In the genomic region with DNA sequence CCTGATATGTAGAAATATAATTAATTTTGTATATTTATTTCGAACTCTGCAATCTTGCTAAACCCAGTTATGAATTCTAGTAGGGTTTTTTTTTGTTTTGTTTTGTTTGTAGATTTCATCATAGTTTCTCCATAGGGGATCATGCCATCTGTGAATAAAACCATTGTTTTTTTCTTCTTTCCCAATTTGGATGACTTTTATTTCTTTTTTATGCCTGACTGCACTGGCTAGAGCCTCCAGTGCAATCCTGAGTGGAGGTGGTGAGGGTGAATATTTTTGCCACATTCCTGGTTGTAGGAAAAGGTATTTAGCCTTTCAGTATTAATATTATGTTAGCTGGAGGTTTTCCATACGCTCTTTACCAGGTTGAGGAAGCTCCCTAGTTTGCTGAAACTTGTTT, we compare ENCODE assay signal across 22 cellular contexts.
DNase-seq lines count a peak whose midpoint lies in the region; ATAC-seq and TF ChIP-seq lines count a peak whose summit lies in the region.
"Had no signal": no experiment of that assay in that cellular context is flagged by ENCODE, and none has a peak within 500 bp of the region (broad histone marks: within the 10 kb centered on the region; RNA-seq: fewer than 3 reads in every experiment).

No MANE protein-coding gene starts in this region.

- H3K79me2 ChIP-seq in GM23338 (replicated peaks; ENCODE audit: insufficient read depth), result no peaks in the 10 kb centered on the region
- H3K79me2 ChIP-seq in osteoblast (ENCODE audit: insufficient read depth, low read length), result no peaks in the 10 kb centered on the region

- no peak for TF ChIP-seq EP300 in transverse colon (IDR thresholded peaks at IDR 0.05; ENCODE audit: low read depth)

- peaks cover 9% of the 10 kb centered on the region for H3K27me3 Mint-ChIP-seq in GM23338 (ENCODE audit: insufficient read depth, low read depth, poor library complexity)
- H3K27me3 Mint-ChIP-seq: CD4-positive, CD25-positive, alpha-beta regulatory T cell had no signal

- no peaks in the 10 kb centered on the region for H3K36me3 Mint-ChIP-seq in GM23338 (ENCODE audit: low read depth)
- H3K36me3 Mint-ChIP-seq: CD4-positive, CD25-positive, alpha-beta regulatory T cell had no signal

- H3K9me2 ChIP-seq in GM23338 (ENCODE audit: insufficient read depth), result no peaks in the 10 kb centered on the region

- H3K4me1 ChIP-seq in GM23338 (ENCODE audit: insufficient read depth), result no peaks in the 10 kb centered on the region
- H3K4me1 ChIP-seq in osteoblast (ENCODE audit: insufficient read depth, low read length), result no peaks in the 10 kb centered on the region
- H3K4me1 ChIP-seq in transverse colon, result no peaks in the 10 kb centered on the region

- H3K9me3 Mint-ChIP-seq in GM23338, result peaks cover 3% of the 10 kb centered on the region; the same call in 1 of the 3 replicates

- WGBS in lower leg skin, 2 donors, result 86 to 87% methylated on average over 2 of the region's 2 CpGs
- WGBS in transverse colon (ENCODE audit: low coverage in 1 of 2), 2 donors, result 73 to 77% methylated on average over 1 to 2 of the region's 2 CpGs

- DNase-seq in GM23338 (ENCODE audit: low spot score) (no peak), NCI-H2171 (lab: John Stamatoyannopoulos, UW) (peak; percentile 1), cardiac fibroblast (ENCODE audit: low read depth in 2 of 2) (peak; percentile 4 to 14), kidney tubule cell (ENCODE audit: low spot score) (peak; percentile 19), osteoblast (ENCODE audit: insufficient read length, low spot score, missing footprints) (no peak), lower leg skin (ENCODE audit: low spot score in 2 of 2) (no peak), epidermal melanocyte (ENCODE audit: insufficient read length, low spot score) (no peak), transverse colon (no peak)
- DNase-seq: CD4-positive, CD25-positive, alpha-beta regulatory T cell; DMS153; KBM-7; MG63; NCI-H1105 treated with DMSO at 0.1 percent for 48 hours; NCI-H146; NCI-H1930; NCI-H2107; NCI-H446 treated with DMSO at 0.1 percent for 48 hours; NCI-H526; NCI-H82; NK-92 treated with Interleukin-12 subunit alpha and Interleukin-12 subunit beta, amount 100 ng/mL, for 24 hours; PC-3 had no signal

- H4K20me1 ChIP-seq in GM23338 (replicated peaks; ENCODE audit: insufficient read depth) (no peaks in the 10 kb centered on the region), osteoblast (ENCODE audit: insufficient read depth, low read length) (no peaks in the 10 kb centered on the region)

- no peak overlapping the region for H3K4me2 ChIP-seq in GM23338
- no peak overlapping the region for H3K4me2 ChIP-seq in osteoblast (ENCODE audit: insufficient read depth, low read length)

- H3K4me3 ChIP-seq in GM23338 (no peak overlapping the region), cardiac fibroblast (replicated peaks in 1 of 2; ENCODE audit: low read depth in 2 of 2, low read length in 2 of 2) (no peak overlapping the region), osteoblast (ENCODE audit: insufficient read depth, low read length) (no peak overlapping the region), lower leg skin (ENCODE audit: low read depth, poor library complexity, severe bottlenecking) (no peak overlapping the region), transverse colon (no peak overlapping the region)
- H3K4me3 ChIP-seq: MG63 had no signal

- H3K9me3 ChIP-seq in osteoblast (ENCODE audit: low read depth, low read length) (no peaks in the 10 kb centered on the region), transverse colon (no peaks in the 10 kb centered on the region)
- H3K9me3 ChIP-seq: MG63 had no signal

- H3K27ac ChIP-seq in GM23338 (ENCODE audit: low read depth) (no peak overlapping the region), osteoblast (ENCODE audit: low read depth, low read length) (no peak overlapping the region), transverse colon (no peak overlapping the region)

- intact Hi-C loops in lower leg skin (cut with DNase I; ENCODE audit: low total_unique reads) (no loop called here), transverse colon (cut with DNase I; ENCODE audit: low total_unique reads) (no loop called here)

- no peak overlapping the region for H2AFZ ChIP-seq in GM23338
- no peak overlapping the region for H2AFZ ChIP-seq in osteoblast (ENCODE audit: low read length)

- no peak for TF ChIP-seq CTCF in GM23338 (conservative IDR thresholded peaks at IDR 0.05; ENCODE audit: low read depth in 2 of 2)
- no peak for TF ChIP-seq CTCF in cardiac fibroblast (IDR thresholded peaks at IDR 0.05; ENCODE audit: low read depth, low read length)
- no peak for TF ChIP-seq CTCF in osteoblast (IDR thresholded peaks at IDR 0.05; ENCODE audit: extremely low read depth, low read depth, low read length)
- no peak for TF ChIP-seq CTCF in lower leg skin (IDR thresholded peaks at IDR 0.05)
- TF ChIP-seq CTCF in transverse colon (IDR thresholded peaks at IDR 0.05), result no peak

- ATAC-seq in GM23338, result no peak
- ATAC-seq: PC-3, SK-N-SH treated with all-trans-retinoic acid at 6 μM for 48 hours had no signal

- H3F3A ChIP-seq in GM23338 (replicated peaks; ENCODE audit: low read depth), result no peaks in the 10 kb centered on the region

- TF ChIP-seq POLR2A in lower leg skin (IDR thresholded peaks at IDR 0.05), result no peak
- TF ChIP-seq POLR2A in transverse colon (IDR thresholded peaks at IDR 0.05), result no peak

- peaks cover 9% of the 10 kb centered on the region; the same call in 2 of the 3 replicates for H3K4me1 Mint-ChIP-seq in GM23338
- H3K4me1 Mint-ChIP-seq: CD4-positive, CD25-positive, alpha-beta regulatory T cell had no signal

- peak overlapping the region; percentile 76 for H3K27ac Mint-ChIP-seq in GM23338
- H3K27ac Mint-ChIP-seq: CD4-positive, CD25-positive, alpha-beta regulatory T cell had no signal

- H3K27me3 ChIP-seq in GM23338 (ENCODE audit: insufficient read depth), result no peaks in the 10 kb centered on the region
- H3K27me3 ChIP-seq in osteoblast (ENCODE audit: insufficient read depth, low read length), result no peaks in the 10 kb centered on the region
- H3K27me3 ChIP-seq in transverse colon, result no peaks in the 10 kb centered on the region

- in situ Hi-C loops in transverse colon (cut with MboI; ENCODE audit: low pct_ligation_motif_present in 1 of 4, low pct_unique_long_range_greater_than_20kb in 1 of 4, low sequenced_read_pairs in 3 of 4), result no loop called here

- no peaks in the 10 kb centered on the region for H3K36me3 ChIP-seq in GM23338 (ENCODE audit: insufficient read depth)
- H3K36me3 ChIP-seq in osteoblast (ENCODE audit: insufficient read depth, low read length), result no peaks in the 10 kb centered on the region
- H3K36me3 ChIP-seq in transverse colon, result no peaks in the 10 kb centered on the region
- H3K36me3 ChIP-seq: MG63 had no signal

- H3K4me3 Mint-ChIP-seq in GM23338, result no peak overlapping the region
- H3K4me3 Mint-ChIP-seq: CD4-positive, CD25-positive, alpha-beta regulatory T cell had no signal

TF ChIP-seq in GM23338, 12 proteins besides CTCF, POLR2A, EP300 and RAD21 (continues in another document):
- TF ChIP-seq EZH2phosphoT487 (IDR thresholded peaks at IDR 0.05; ENCODE audit: unreplicated experiment) (no peak), STAT1 (IDR thresholded peaks at IDR 0.05; ENCODE audit: unreplicated experiment) (no peak)

Comparison
In these comparisons a context has a peak if more than half of its experiments do, and no peak if none do; other contexts are left out.
1. DNase-seq: peak in NCI-H2171 (single experiment), cardiac fibroblast (2 of 2) and kidney tubule cell (single experiment); none in GM23338 (single experiment), osteoblast (single experiment), lower leg skin (0 of 2), epidermal melanocyte (single experiment) and transverse colon (single experiment).